Comparison of ENCODE assay signal across 8 cellular contexts in genomic region chr4:93710101-93710846, GRCh38.
DNase-seq lines count a peak whose midpoint lies in the region; ATAC-seq and TF ChIP-seq lines count a peak whose summit lies in the region.

No MANE protein-coding gene starts in this region.

- no peak overlapping the region for H2AFZ ChIP-seq in osteoblast (ENCODE audit: low read length)

- H3K4me3 Mint-ChIP-seq in osteocyte (ENCODE audit: unreplicated experiment), result no peak overlapping the region

- no peaks in the 10 kb centered on the region for H3K79me2 ChIP-seq in osteoblast (ENCODE audit: insufficient read depth, low read length)

- peak; percentile 75 for ATAC-seq in GM18870 (IDR thresholded peaks at IDR 0.05; ENCODE audit: unreplicated experiment)
- peak; percentile 89 for ATAC-seq in HG02870 (IDR thresholded peaks at IDR 0.05; ENCODE audit: unreplicated experiment)
- ATAC-seq in RWPE2 (ENCODE audit: low read depth), result no peak
- no peak for ATAC-seq in HG03196 (IDR thresholded peaks at IDR 0.05; ENCODE audit: unreplicated experiment)

- H4K20me1 ChIP-seq in osteoblast (ENCODE audit: insufficient read depth, low read length), result no peaks in the 10 kb centered on the region

- H3K27ac ChIP-seq in RWPE2 (ENCODE audit: poor library complexity, severe bottlenecking) (no peak overlapping the region), osteoblast (ENCODE audit: low read depth, low read length) (no peak overlapping the region)

- no peak overlapping the region for H3K4me3 ChIP-seq in RWPE2 (ENCODE audit: severe bottlenecking)
- no peak overlapping the region for H3K4me3 ChIP-seq in osteoblast (ENCODE audit: insufficient read depth, low read length)

- peaks cover 9% of the 10 kb centered on the region for H3K9me3 Mint-ChIP-seq in osteocyte (ENCODE audit: unreplicated experiment)

- H3K4me1 ChIP-seq in RWPE2 (ENCODE audit: insufficient read depth, poor library complexity, severe bottlenecking), result no peaks in the 10 kb centered on the region
- no peaks in the 10 kb centered on the region for H3K4me1 ChIP-seq in osteoblast (ENCODE audit: insufficient read depth, low read length)

- peak; percentile 26 for TF ChIP-seq CTCF in RWPE2 (IDR thresholded peaks at IDR 0.05; ENCODE audit: poor library complexity, severe bottlenecking)
- TF ChIP-seq CTCF in osteocyte (IDR thresholded peaks at IDR 0.05), result peak; percentile 26
- no peak for TF ChIP-seq CTCF in osteoblast (IDR thresholded peaks at IDR 0.05; ENCODE audit: extremely low read depth, low read depth, low read length)

- no peak overlapping the region for H3K4me2 ChIP-seq in osteoblast (ENCODE audit: insufficient read depth, low read length)

- no peaks in the 10 kb centered on the region for H3K9me3 ChIP-seq in RWPE2 (ENCODE audit: severe bottlenecking)
- no peaks in the 10 kb centered on the region for H3K9me3 ChIP-seq in osteoblast (ENCODE audit: low read depth, low read length)

- H3K36me3 ChIP-seq in RWPE2 (ENCODE audit: low read depth), result no peaks in the 10 kb centered on the region
- H3K36me3 ChIP-seq in osteoblast (ENCODE audit: insufficient read depth, low read length), result no peaks in the 10 kb centered on the region

- no peaks in the 10 kb centered on the region for H3K4me1 Mint-ChIP-seq in osteocyte (ENCODE audit: unreplicated experiment)

- DNase-seq in RWPE2 (ENCODE audit: low spot score), result no peak
- DNase-seq in osteocyte (ENCODE audit: extremely low spot score, unreplicated experiment), result no peak
- no peak for DNase-seq in osteoblast (ENCODE audit: insufficient read length, low spot score, missing footprints)
- no peak for DNase-seq in activated T-cell treated with anti-CD3 and anti-CD28 coated beads for 4 hours
- no peak for DNase-seq in NCI-H1092 (lab: John Stamatoyannopoulos, UW)

- no peaks in the 10 kb centered on the region for H3K36me3 Mint-ChIP-seq in osteocyte (ENCODE audit: unreplicated experiment)

- H3K27me3 ChIP-seq in RWPE2 (ENCODE audit: insufficient read depth, poor library complexity, severe bottlenecking), result no peaks in the 10 kb centered on the region
- no peaks in the 10 kb centered on the region for H3K27me3 ChIP-seq in osteoblast (ENCODE audit: insufficient read depth, low read length)

- no peak overlapping the region for H3K27ac Mint-ChIP-seq in osteocyte (ENCODE audit: unreplicated experiment)

- peaks cover 27% of the 10 kb centered on the region for H3K27me3 Mint-ChIP-seq in osteocyte (ENCODE audit: unreplicated experiment)

Comparison
In these comparisons a context has a peak if more than half of its experiments do, and no peak if none do; other contexts are left out.
1. ATAC-seq: peak in GM18870 (single experiment) and HG02870 (single experiment); none in RWPE2 (single experiment) and HG03196 (single experiment).